ENCODE assay signal across 1 cellular context in genomic region chr12:52662093-52663006, GRCh38.
TF ChIP-seq lines count a peak whose summit lies in the region.

No MANE protein-coding gene starts in this region.

TF ChIP-seq in K562, 482 proteins besides CTCF, POLR2A, EP300 and RAD21 (continued from another document):
- TF ChIP-seq ZNF592 (IDR thresholded peaks at IDR 0.05) (no peak; the same call in none of the 2 replicates), GATA2 (CRISPR knock-in tag; IDR thresholded peaks at IDR 0.05) (peak; percentile 96), BACH1 (tag; IDR thresholded peaks at IDR 0.05) (peak; percentile 51; the same call in 1 of the 2 replicates), ZNF518B (CRISPR knock-in tag; IDR thresholded peaks at IDR 0.05) (no peak), ASH1L (IDR thresholded peaks at IDR 0.05; ENCODE audit: borderline replicate concordance, low read depth, partially characterized antibody) (no peak), NCOA6 (IDR thresholded peaks at IDR 0.05) (no peak), ZNF586 (CRISPR knock-in tag; conservative IDR thresholded peaks at IDR 0.05) (no peak), ZNF133 (CRISPR knock-in tag; IDR thresholded peaks at IDR 0.05) (0 out of 2 replicates have a peak, but pooled peaks have one; percentile 9), NCOR1 (IDR thresholded peaks at IDR 0.05) (peak; percentile 99), ZBTB40 (IDR thresholded peaks at IDR 0.05) (no peak), ZBTB40 (CRISPR knock-in tag; IDR thresholded peaks at IDR 0.05) (no peak), KLF13 (tag; IDR thresholded peaks at IDR 0.05; ENCODE audit: borderline replicate concordance, low read depth) (no peak), OTX1 (CRISPR knock-in tag; IDR thresholded peaks at IDR 0.05) (peak; percentile 12; the same call in 1 of the 2 replicates), NEUROD1 (IDR thresholded peaks at IDR 0.05; ENCODE audit: borderline replicate concordance, low read depth, low read length, partially characterized antibody) (peak; percentile 80), HMBOX1 (IDR thresholded peaks at IDR 0.05) (peak; percentile 34; the same call in 1 of the 2 replicates), ARHGAP35 (IDR thresholded peaks at IDR 0.05; ENCODE audit: partially characterized antibody) (no peak), BMI1 (IDR thresholded peaks at IDR 0.05; ENCODE audit: low read length) (no peak), SIRT6 (IDR thresholded peaks at IDR 0.05; ENCODE audit: low read depth, low read length) (no peak), HDAC1 (IDR thresholded peaks at IDR 0.05) (peak in 1 of 2 experiments; percentile 93; a peak in 2 of 4 replicates), SREBF2 (CRISPR knock-in tag; IDR thresholded peaks at IDR 0.05) (no peak), SMAD3 (CRISPR knock-in tag; conservative IDR thresholded peaks at IDR 0.05) (peak; percentile 89), BCL6 (CRISPR knock-in tag; IDR thresholded peaks at IDR 0.05) (peak; percentile 64; the same call in 1 of the 2 replicates), CCAR2 (IDR thresholded peaks at IDR 0.05; ENCODE audit: low read depth, low read length) (no peak), ETV6 (IDR thresholded peaks at IDR 0.05; ENCODE audit: borderline replicate concordance in 1 of 2, low read depth in 2 of 2, low read length in 1 of 2) (0 out of 4 replicates have a peak, but pooled peaks of 1 of the 2 experiments have one; percentile 64), ETV6 (CRISPR knock-in tag; IDR thresholded peaks at IDR 0.05; ENCODE audit: borderline replicate concordance) (no peak)
